13 cellular contexts compared by ENCODE assay signal in genomic region chr6:169019727-169020491, GRCh38.
DNase-seq lines count a peak whose midpoint lies in the region; ATAC-seq and TF ChIP-seq lines count a peak whose summit lies in the region.
"Had no signal": no experiment of that assay in that cellular context is flagged by ENCODE, and none has a peak within 500 bp of the region (broad histone marks: within the 10 kb centered on the region; RNA-seq: fewer than 3 reads in every experiment).

No MANE protein-coding gene starts in this region.

- WGBS in endodermal cell (ENCODE audit: insufficient coverage in 1 of 2, insufficient read length in 1 of 2), 2 experiments = 77 to 86% methylated on average over 6 to 9 of the region's 9 CpGs
- 64 to 85% (median 64%) methylated on average over 8 to 9 of the region's 9 CpGs for WGBS in adrenal gland, 4 donors

- H3K4me3 ChIP-seq in endodermal cell (ENCODE audit: low read length) = no peak overlapping the region
- no peak overlapping the region for H3K4me3 ChIP-seq in retinal pigment epithelial cell (ENCODE audit: low read length)
- no peak overlapping the region for H3K4me3 ChIP-seq in adrenal gland
- H3K4me3 ChIP-seq: coronary artery, transverse colon had no signal

- H3K36me3 Mint-ChIP-seq in endodermal cell (ENCODE audit: low read depth) = no peaks in the 10 kb centered on the region

- H3K27ac ChIP-seq in endodermal cell (ENCODE audit: low read depth, low read length) (no peak overlapping the region), adrenal gland (no peak overlapping the region)
- H3K27ac ChIP-seq: coronary artery, neutrophil had no signal

- no peak overlapping the region for H3K27ac Mint-ChIP-seq in endodermal cell
- H3K27ac Mint-ChIP-seq: activated CD8-positive, alpha-beta T cell treated with anti-CD3 and anti-CD28 coated beads for 36 hours had no signal

- no peak for TF ChIP-seq POLR2A in adrenal gland (IDR thresholded peaks at IDR 0.05)

- H3K4me3 Mint-ChIP-seq in endodermal cell = no peak overlapping the region
- H3K4me3 Mint-ChIP-seq: activated CD8-positive, alpha-beta T cell treated with anti-CD3 and anti-CD28 coated beads for 36 hours had no signal

- H3K27me3 ChIP-seq in endodermal cell (ENCODE audit: control insufficient read depth, insufficient read depth, low read length, poor library complexity, severe bottlenecking) = no peaks in the 10 kb centered on the region
- H3K27me3 ChIP-seq in adrenal gland = no peaks in the 10 kb centered on the region
- H3K27me3 ChIP-seq: neutrophil, transverse colon had no signal

- ATAC-seq in left colon (no peak), GM18870 (IDR thresholded peaks at IDR 0.05; ENCODE audit: unreplicated experiment) (no peak)
- ATAC-seq: activated CD8-positive, alpha-beta T cell treated with anti-CD3 and anti-CD28 coated beads for 36 hours had no signal

- H3K27me3 Mint-ChIP-seq in endodermal cell (ENCODE audit: insufficient read depth) = no peaks in the 10 kb centered on the region

- H3K9me3 ChIP-seq in endodermal cell (ENCODE audit: control insufficient read depth, low read length) (peaks cover 10% of the 10 kb centered on the region), adrenal gland (replicated peaks in 1 of 3) (no peaks in the 10 kb centered on the region)
- H3K9me3 ChIP-seq: neutrophil had no signal

- DNase-seq in NCI-H345 (lab: John Stamatoyannopoulos, UW) (peak; percentile 12), NCI-H345 treated with DMSO at 0.1 percent for 48 hours (lab: John Stamatoyannopoulos, UW; ENCODE audit: unreplicated experiment) (no peak), NCI-H526 (lab: John Stamatoyannopoulos, UW) (peak; percentile 59 to 66), endodermal cell (peak; percentile 65), retinal pigment epithelial cell (ENCODE audit: low read depth) (peak; percentile 35), left colon (no peak), adrenal gland (no peak)
- DNase-seq: activated CD8-positive, alpha-beta T cell treated with anti-CD3 and anti-CD28 coated beads for 36 hours; NCI-H1694 treated with DMSO at 0.1 percent for 48 hours; transverse colon had no signal

- intact Hi-C loops in left colon (cut with DNase I, micrococcal nuclease) = no loop called here
- intact Hi-C loops in adrenal gland (cut with DNase I) = no loop called here

- TF ChIP-seq CTCF in endodermal cell (conservative IDR thresholded peaks at IDR 0.05) (peak; percentile 68), retinal pigment epithelial cell (conservative IDR thresholded peaks at IDR 0.05; ENCODE audit: low read depth, low read length) (peak; percentile 33), adrenal gland (IDR thresholded peaks at IDR 0.05) (peak in 1 of 6 experiments; percentile 19)

- H3K4me1 ChIP-seq in endodermal cell (ENCODE audit: control insufficient read depth, insufficient read depth, low read length) = peaks cover 5% of the 10 kb centered on the region
- no peaks in the 10 kb centered on the region for H3K4me1 ChIP-seq in adrenal gland (replicated peaks in 1 of 2)
- H3K4me1 ChIP-seq: transverse colon had no signal

- H3K9ac ChIP-seq in endodermal cell (ENCODE audit: extremely low read depth, low read length, poor library complexity, severe bottlenecking) = no peak overlapping the region

- no peaks in the 10 kb centered on the region for H3K4me1 Mint-ChIP-seq in endodermal cell

- H3K9me3 Mint-ChIP-seq in endodermal cell = peaks cover 31% of the 10 kb centered on the region

- no peaks in the 10 kb centered on the region for H3K36me3 ChIP-seq in endodermal cell (ENCODE audit: control insufficient read depth, insufficient read depth, low read length)
- H3K36me3 ChIP-seq in adrenal gland (replicated peaks in 1 of 2) = no peaks in the 10 kb centered on the region
- H3K36me3 ChIP-seq: neutrophil, transverse colon had no signal

Comparison
In these comparisons a context has a peak if more than half of its experiments do, and no peak if none do; other contexts are left out.
1. DNase-seq: peak in NCI-H345 (single experiment), NCI-H526 (2 of 2), endodermal cell (single experiment) and retinal pigment epithelial cell (single experiment); none in NCI-H345 treated with DMSO at 0.1 percent for 48 hours (single experiment), left colon (0 of 2) and adrenal gland (0 of 7).